24 cellular contexts compared by ENCODE assay signal in the genomic region with DNA sequence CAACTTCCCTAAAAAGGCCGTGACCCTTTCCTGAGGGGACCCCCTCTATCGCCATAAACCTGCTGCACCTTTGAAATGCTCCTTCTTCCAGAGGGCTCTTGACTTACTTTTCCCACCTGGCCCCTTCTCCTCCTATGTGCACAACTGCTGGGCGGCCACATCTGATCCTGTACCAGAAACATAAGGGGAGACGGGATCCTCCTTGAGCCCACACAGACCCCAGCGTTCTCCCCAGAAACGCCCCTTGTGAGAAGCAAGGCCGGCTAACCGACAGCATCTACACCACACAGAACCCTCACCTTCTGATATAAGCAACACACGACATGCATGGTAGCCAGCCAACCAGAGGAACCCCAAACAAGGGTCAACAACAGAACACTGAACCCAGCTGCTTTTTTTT.
"Had no signal": no experiment of that assay in that cellular context is flagged by ENCODE, and none has a peak within 500 bp of the region (broad histone marks: within the 10 kb centered on the region; RNA-seq: fewer than 3 reads in every experiment).

No MANE protein-coding gene starts in this region.

- H3K9me3 ChIP-seq: body of pancreas, colonic mucosa, left lung, lower lobe of right lung, pancreas, psoas muscle, stomach, thyroid gland, upper lobe of right lung had no signal

- H3K27ac ChIP-seq: colonic mucosa, left lung, lower lobe of right lung, thyroid gland, upper lobe of right lung had no signal

- H3K4me1 Mint-ChIP-seq: activated CD4-positive, alpha-beta T cell treated with anti-CD3 and anti-CD28 coated beads, Interleukin-2, amount 10 ng/mL, durations not matched to agents 7 days and 5 days had no signal

- H3K4me1 ChIP-seq: colonic mucosa, lower lobe of right lung had no signal

- H3K36me3 Mint-ChIP-seq: natural killer cell treated with Interleukin-12 subunit alpha and Interleukin-12 subunit beta and Interleukin-15 and Interleukin-18, amount 100 ng/mL, for 72 hours had no signal

- ATAC-seq: body of pancreas; left lung; natural killer cell treated with Interleukin-12 subunit alpha and Interleukin-12 subunit beta and Interleukin-15 and Interleukin-18, amount 100 ng/mL, for 72 hours; psoas muscle; upper lobe of right lung had no signal

- H3K27me3 ChIP-seq: body of pancreas, colonic mucosa, dorsolateral prefrontal cortex, left lung, pancreas, stomach, thyroid gland, upper lobe of right lung had no signal

- DNase-seq: activated CD4-positive, alpha-beta memory T cell treated with anti-CD3 and anti-CD28 coated beads, Interleukin-2, amount 10 ng/mL, durations not matched to agents 7 days and 5 days; activated CD4-positive, alpha-beta T cell treated with anti-CD3 and anti-CD28 coated beads, Interleukin-2, amount 10 ng/mL, durations not matched to agents 7 days and 5 days; activated effector memory CD4-positive, alpha-beta T cell treated with Interleukin-2 at 50 U/mL for 16 hours; activated naive CD4-positive, alpha-beta T cell treated with Interleukin-2 at 50 U/mL for 16 hours; anterior cingulate cortex; body of pancreas; colonic mucosa; dorsolateral prefrontal cortex; effector memory CD4-positive, alpha-beta T cell; left lung; lower lobe of right lung; mesenchymal stem cell; pancreas; psoas muscle; stimulated activated CD4-positive, alpha-beta T cell treated with anti-CD3 and anti-CD28 coated beads, Interleukin-15, amount 100 ng/mL, for 24 hours; stimulated activated CD4-positive, alpha-beta T cell treated with anti-CD3 and anti-CD28 coated beads, Interleukin-2, amount 100 ng/mL, for 24 hours; stimulated activated naive B cell treated with anti-CD40 and anti-IgM and Interleukin-4, amounts not matched to agents 10 μg/mL and 1 μg/mL and 100 μg/mL, for 72 hours; stomach; T-cell; thyroid gland; upper lobe of right lung had no signal

- H3K4me3 Mint-ChIP-seq: activated CD4-positive, alpha-beta memory T cell treated with anti-CD3 and anti-CD28 coated beads, Interleukin-2, amount 10 ng/mL, durations not matched to agents 7 days and 5 days; activated CD4-positive, alpha-beta T cell treated with anti-CD3 and anti-CD28 coated beads, Interleukin-2, amount 10 ng/mL, durations not matched to agents 7 days and 5 days; activated naive CD8-positive, alpha-beta T cell; natural killer cell treated with Interleukin-12 subunit alpha and Interleukin-12 subunit beta and Interleukin-15 and Interleukin-18, amount 100 ng/mL, for 72 hours; stimulated activated naive B cell treated with anti-CD40 and anti-IgM and Interleukin-4, amounts not matched to agents 10 μg/mL and 1 μg/mL and 100 μg/mL, for 72 hours; T-cell; T-helper 2 cell treated with Interferon-gamma antibody and Interleukin-4, amounts not matched to agents 5 μg/mL and 100 μg/mL, for 36 hours had no signal

- H3K9me3 Mint-ChIP-seq: activated CD4-positive, alpha-beta memory T cell treated with anti-CD3 and anti-CD28 coated beads, Interleukin-2, amount 10 ng/mL, durations not matched to agents 7 days and 5 days; activated CD4-positive, alpha-beta T cell treated with anti-CD3 and anti-CD28 coated beads, Interleukin-2, amount 10 ng/mL, durations not matched to agents 7 days and 5 days; natural killer cell treated with Interleukin-12 subunit alpha and Interleukin-12 subunit beta and Interleukin-15 and Interleukin-18, amount 100 ng/mL, for 72 hours; stimulated activated naive B cell treated with anti-CD40 and anti-IgM and Interleukin-4, amounts not matched to agents 10 μg/mL and 1 μg/mL and 100 μg/mL, for 72 hours; T-cell; T-helper 2 cell treated with Interferon-gamma antibody and Interleukin-4, amounts not matched to agents 5 μg/mL and 100 μg/mL, for 36 hours had no signal

- H3K4me3 ChIP-seq: body of pancreas, colonic mucosa, left lung, lower lobe of right lung, pancreas, psoas muscle, stomach, thyroid gland, upper lobe of right lung had no signal

- H3K36me3 ChIP-seq: colonic mucosa had no signal

- H3K27me3 Mint-ChIP-seq: activated CD4-positive, alpha-beta memory T cell treated with anti-CD3 and anti-CD28 coated beads, Interleukin-2, amount 10 ng/mL, durations not matched to agents 7 days and 5 days; activated CD4-positive, alpha-beta T cell treated with anti-CD3 and anti-CD28 coated beads, Interleukin-2, amount 10 ng/mL, durations not matched to agents 7 days and 5 days; activated naive CD8-positive, alpha-beta T cell; natural killer cell treated with Interleukin-12 subunit alpha and Interleukin-12 subunit beta and Interleukin-15 and Interleukin-18, amount 100 ng/mL, for 72 hours; stimulated activated naive B cell treated with anti-CD40 and anti-IgM and Interleukin-4, amounts not matched to agents 10 μg/mL and 1 μg/mL and 100 μg/mL, for 72 hours; T-cell had no signal

- H3K27ac Mint-ChIP-seq: activated CD4-positive, alpha-beta memory T cell treated with anti-CD3 and anti-CD28 coated beads, Interleukin-2, amount 10 ng/mL, durations not matched to agents 7 days and 5 days; activated CD4-positive, alpha-beta T cell treated with anti-CD3 and anti-CD28 coated beads, Interleukin-2, amount 10 ng/mL, durations not matched to agents 7 days and 5 days; activated naive CD8-positive, alpha-beta T cell; natural killer cell treated with Interleukin-12 subunit alpha and Interleukin-12 subunit beta and Interleukin-15 and Interleukin-18, amount 100 ng/mL, for 72 hours; stimulated activated naive B cell treated with anti-CD40 and anti-IgM and Interleukin-4, amounts not matched to agents 10 μg/mL and 1 μg/mL and 100 μg/mL, for 72 hours; T-cell; T-helper 2 cell treated with Interferon-gamma antibody and Interleukin-4, amounts not matched to agents 5 μg/mL and 100 μg/mL, for 36 hours had no signal
